8 cellular contexts compared by ENCODE assay signal in genomic region chr12:6383572-6384498, GRCh38.
A peak's percentile ranks its signal among the peaks of the same experiment; 100 is the strongest.
DNase-seq lines count a peak whose midpoint lies in the region; ATAC-seq and TF ChIP-seq lines count a peak whose summit lies in the region.

Gene LTBR (plus strand): TSS chr12:6384162. CDS start chr12:6384359, 197 bp downstream.

- ATAC-seq in HG02973 (IDR thresholded peaks at IDR 0.05; ENCODE audit: unreplicated experiment) = no peak

- H3K4me1 ChIP-seq in rectal smooth muscle tissue (ENCODE audit: control insufficient read depth, insufficient read depth, low read length) = peaks cover 38% of the 10 kb centered on the region

- no peaks in the 10 kb centered on the region for H3K27me3 ChIP-seq in brain microvascular endothelial cell (replicated peaks)
- H3K27me3 ChIP-seq in rectal smooth muscle tissue (ENCODE audit: control insufficient read depth, insufficient read depth, low read length) = no peaks in the 10 kb centered on the region

- TF ChIP-seq CTCF in GM12865 (IDR thresholded peaks at IDR 0.05; ENCODE audit: insufficient read depth, low read depth, low read length, missing control alignments) (no peak), brain microvascular endothelial cell (IDR thresholded peaks at IDR 0.05; ENCODE audit: low read depth, low read length, missing control alignments) (peak; percentile 4)

- H3K9ac ChIP-seq in rectal smooth muscle tissue (ENCODE audit: low read length) = peak within 1 kb of the TSS; percentile 84

- H3K4me3 ChIP-seq in GM12865 (ENCODE audit: low read depth, low read length) = peak within 1 kb of the TSS; percentile 44
- H3K4me3 ChIP-seq in brain microvascular endothelial cell (ENCODE audit: low read depth, low read length) = peak within 1 kb of the TSS; percentile 61
- H3K4me3 ChIP-seq in rectal smooth muscle tissue (ENCODE audit: low read length) = peak within 1 kb of the TSS; percentile 91

- H3K27ac ChIP-seq in brain microvascular endothelial cell (peak within 1 kb of the TSS; percentile 77), rectal smooth muscle tissue (ENCODE audit: low read depth, low read length) (peak within 1 kb of the TSS; percentile 98)

- peak; percentile 59 for DNase-seq in GM12865 (ENCODE audit: low read depth)
- DNase-seq in NCI-H526 treated with DMSO at 0.1 percent for 48 hours (lab: John Stamatoyannopoulos, UW) = peak; percentile 14
- peak; percentile 82 for DNase-seq in brain microvascular endothelial cell
- DNase-seq in hepatic stellate cell (ENCODE audit: low spot score) = peak; percentile 93
- no peak for DNase-seq in activated CD4-positive, CD25-positive, alpha-beta regulatory T cell treated with anti-CD3 and anti-CD28 coated beads, Interleukin-2, amount 50 U/mL, for 72 hours
- DNase-seq in T-helper 2 cell = no peak

- in situ Hi-C loops in brain microvascular endothelial cell (cut with HindIII; ENCODE audit: low pct_ligation_motif_present, low sequenced_read_pairs) = no loop called here

- H3K36me3 ChIP-seq in brain microvascular endothelial cell (replicated peaks) (peaks cover 16% of the 10 kb centered on the region), rectal smooth muscle tissue (ENCODE audit: control insufficient read depth, insufficient read depth, low read length) (peaks cover 6% of the 10 kb centered on the region)

Comparison
In these comparisons a context has a peak if more than half of its experiments do, and no peak if none do; other contexts are left out.
1. DNase-seq: peak in GM12865 (single experiment), NCI-H526 treated with DMSO at 0.1 percent for 48 hours (single experiment), brain microvascular endothelial cell (single experiment) and hepatic stellate cell (single experiment); none in activated CD4-positive, CD25-positive, alpha-beta regulatory T cell treated with anti-CD3 and anti-CD28 coated beads, Interleukin-2, amount 50 U/mL, for 72 hours (single experiment) and T-helper 2 cell (0 of 5).
2. Peak in every context shown above with its lines, with median percentiles within 50 percentile points of each other: H3K4me3 ChIP-seq.